Comparison of ENCODE assay signal across 9 cellular contexts in genomic region chr11:44955019-44955738, GRCh38. TPM values are rescaled to one million over a fixed set of nuclear protein-coding genes. Genes with fewer than 3 reads are reported as not detected.
A peak's percentile ranks its signal among the peaks of the same experiment; 100 is the strongest.
DNase-seq lines count a peak whose midpoint lies in the region; ATAC-seq and TF ChIP-seq lines count a peak whose summit lies in the region.
"Had no signal": no experiment of that assay in that cellular context is flagged by ENCODE, and none has a peak within 500 bp of the region (broad histone marks: within the 10 kb centered on the region; RNA-seq: fewer than 3 reads in every experiment).

No MANE protein-coding gene starts in this region.

- H3K27me3 ChIP-seq in MG63 (no peaks in the 10 kb centered on the region), brain microvascular endothelial cell (replicated peaks) (no peaks in the 10 kb centered on the region), lung (ENCODE audit: control insufficient read depth, insufficient read depth) (no peaks in the 10 kb centered on the region)
- no peaks in the 10 kb centered on the region for H3K27me3 ChIP-seq in effector memory CD4-positive, alpha-beta T cell (replicated peaks; ENCODE audit: control insufficient read depth, insufficient read depth, low read length, poor library complexity, severe bottlenecking)
- H3K27me3 ChIP-seq: suprapubic skin had no signal

- no peak overlapping the region for H3K4me3 ChIP-seq in MG63
- no peak overlapping the region for H3K4me3 ChIP-seq in brain microvascular endothelial cell (ENCODE audit: low read depth, low read length)
- no peak overlapping the region for H3K4me3 ChIP-seq in lung
- H3K4me3 ChIP-seq in effector memory CD4-positive, alpha-beta T cell (ENCODE audit: insufficient read depth, low read depth, low read length, poor library complexity, severe bottlenecking): no peak overlapping the region
- H3K4me3 ChIP-seq: suprapubic skin had no signal

- no peaks in the 10 kb centered on the region for H3K9me3 Mint-ChIP-seq in activated T-helper 1 cell treated with anti-CD3 and anti-CD28 coated beads, Interleukin-12 subunit alpha, Interleukin-12 subunit beta, Interleukin-2, Interleukin-4 antibody, amounts not matched to agents 30 ng/mL and 10 ng/mL and 1 ng/mL, durations not matched to agents 14 hours and 24 hours and 36 hours

- no peak overlapping the region for H3K27ac ChIP-seq in brain microvascular endothelial cell
- peak overlapping the region in 1 of 2 donors; percentile 57 for H3K27ac ChIP-seq in lung (ENCODE audit: low read depth in 1 of 2, low read length in 1 of 2)
- H3K27ac ChIP-seq in effector memory CD4-positive, alpha-beta T cell (ENCODE audit: insufficient read depth, low read length, poor library complexity, severe bottlenecking): no peak overlapping the region
- H3K27ac ChIP-seq: suprapubic skin had no signal

- intact Hi-C loops in activated T-helper 1 cell treated with anti-CD3 and anti-CD28 coated beads, Interleukin-12 subunit alpha, Interleukin-12 subunit beta, Interleukin-2, Interleukin-4 antibody, amounts not matched to agents 30 ng/mL and 10 ng/mL and 1 ng/mL, durations not matched to agents 14 hours and 24 hours and 36 hours (cut with micrococcal nuclease): loop anchor here (10.0 kb wide), 1 partner anchor 860 kb away; the partner anchor contains the start of gene EXT2

- no peaks in the 10 kb centered on the region for H3K36me3 Mint-ChIP-seq in activated T-helper 1 cell treated with anti-CD3 and anti-CD28 coated beads, Interleukin-12 subunit alpha, Interleukin-12 subunit beta, Interleukin-2, Interleukin-4 antibody, amounts not matched to agents 30 ng/mL and 10 ng/mL and 1 ng/mL, durations not matched to agents 14 hours and 24 hours and 36 hours (ENCODE audit: low read depth)

- TF ChIP-seq CTCF in brain microvascular endothelial cell (IDR thresholded peaks at IDR 0.05; ENCODE audit: low read depth, low read length, missing control alignments) (no peak), lung (IDR thresholded peaks at IDR 0.05; ENCODE audit: control extremely low read depth, extremely low read depth) (no peak)

- 50 to 52% methylated on average over 5 of the region's 5 CpGs for WGBS in lung, 2 donors

- in situ Hi-C loops in brain microvascular endothelial cell (cut with HindIII; ENCODE audit: low pct_ligation_motif_present, low sequenced_read_pairs): no loop called here

- H3K9me3 ChIP-seq in MG63 (no peaks in the 10 kb centered on the region), lung (ENCODE audit: control insufficient read depth in 2 of 2, insufficient read depth in 1 of 2, low read length in 1 of 2) (no peaks in the 10 kb centered on the region)
- H3K9me3 ChIP-seq in effector memory CD4-positive, alpha-beta T cell (ENCODE audit: control insufficient read depth, low read length): no peaks in the 10 kb centered on the region
- H3K9me3 ChIP-seq: suprapubic skin had no signal

- no peak overlapping the region for H3K4me3 Mint-ChIP-seq in activated T-helper 1 cell treated with anti-CD3 and anti-CD28 coated beads, Interleukin-12 subunit alpha, Interleukin-12 subunit beta, Interleukin-2, Interleukin-4 antibody, amounts not matched to agents 30 ng/mL and 10 ng/mL and 1 ng/mL, durations not matched to agents 14 hours and 24 hours and 36 hours

- DNase-seq in COLO829 (ENCODE audit: low spot score): peak; percentile 24
- peak; percentile 87 for DNase-seq in MG63
- DNase-seq in brain microvascular endothelial cell: peak; percentile 67
- DNase-seq in lung (ENCODE audit: low spot score): peak; percentile 71
- no peak for DNase-seq in activated T-helper 1 cell treated with anti-CD3 and anti-CD28 coated beads, Interleukin-12 subunit alpha, Interleukin-12 subunit beta, Interleukin-2, Interleukin-4 antibody, amounts not matched to agents 30 ng/mL and 10 ng/mL and 1 ng/mL, durations not matched to agents 14 hours and 24 hours and 36 hours (ENCODE audit: low spot score)
- DNase-seq in NCI-H1105 treated with DMSO at 0.1 percent for 48 hours (lab: John Stamatoyannopoulos, UW): no peak
- DNase-seq in effector memory CD4-positive, alpha-beta T cell: no peak

- H3K36me3 ChIP-seq in MG63 (no peaks in the 10 kb centered on the region), brain microvascular endothelial cell (replicated peaks) (no peaks in the 10 kb centered on the region), lung (ENCODE audit: control insufficient read depth in 2 of 2, insufficient read depth in 2 of 2, low read length in 2 of 2) (no peaks in the 10 kb centered on the region)
- no peaks in the 10 kb centered on the region for H3K36me3 ChIP-seq in effector memory CD4-positive, alpha-beta T cell (ENCODE audit: control insufficient read depth, insufficient read depth, low read length)
- H3K36me3 ChIP-seq: suprapubic skin had no signal

- ATAC-seq in lung (ENCODE audit: insufficient read depth, low FRiP score) (peak; percentile 48), HG03354 (IDR thresholded peaks at IDR 0.05; ENCODE audit: poor library complexity, severe bottlenecking, unreplicated experiment) (no peak)

- no peak overlapping the region for H3K27ac Mint-ChIP-seq in activated T-helper 1 cell treated with anti-CD3 and anti-CD28 coated beads, Interleukin-12 subunit alpha, Interleukin-12 subunit beta, Interleukin-2, Interleukin-4 antibody, amounts not matched to agents 30 ng/mL and 10 ng/mL and 1 ng/mL, durations not matched to agents 14 hours and 24 hours and 36 hours

- peaks cover 11% of the 10 kb centered on the region for H3K27me3 Mint-ChIP-seq in activated T-helper 1 cell treated with anti-CD3 and anti-CD28 coated beads, Interleukin-12 subunit alpha, Interleukin-12 subunit beta, Interleukin-2, Interleukin-4 antibody, amounts not matched to agents 30 ng/mL and 10 ng/mL and 1 ng/mL, durations not matched to agents 14 hours and 24 hours and 36 hours (ENCODE audit: insufficient read depth)

- peaks cover 14% of the 10 kb centered on the region for H3K4me1 Mint-ChIP-seq in activated T-helper 1 cell treated with anti-CD3 and anti-CD28 coated beads, Interleukin-12 subunit alpha, Interleukin-12 subunit beta, Interleukin-2, Interleukin-4 antibody, amounts not matched to agents 30 ng/mL and 10 ng/mL and 1 ng/mL, durations not matched to agents 14 hours and 24 hours and 36 hours (ENCODE audit: low read depth)

- peaks cover 0 to 20% of the 10 kb centered on the region in 2 donors for H3K4me1 ChIP-seq in lung (ENCODE audit: control insufficient read depth in 2 of 2, insufficient read depth in 2 of 2, low read length in 2 of 2)
- peaks cover 2% of the 10 kb centered on the region for H3K4me1 ChIP-seq in effector memory CD4-positive, alpha-beta T cell (ENCODE audit: control insufficient read depth, insufficient read depth, low read length, poor library complexity, severe bottlenecking)

RNA-seq across cellular contexts. Expression of gene TP53I11, which starts 4.5 kb away (rescaled TPM):
- 25.3 and 43.3 TPM in 2 replicates for total RNA-seq in MG63 (2014; rRNA removed; shearing (Covaris generic); ENCODE audit: low replicate concordance)
- total RNA-seq in lung: 100 to 1,000 TPM in 1 of 2 donors, 10 to 100 TPM in 1; 51.2 to 134 TPM
- 10 to 100 TPM; 64.9 to 79.0 TPM for polyA plus RNA-seq in lung
- total RNA-seq in activated T-helper 1 cell treated with anti-CD3 and anti-CD28 coated beads, Interleukin-12 subunit alpha, Interleukin-12 subunit beta, Interleukin-2, Interleukin-4 antibody, amounts not matched to agents 30 ng/mL and 10 ng/mL and 1 ng/mL, durations not matched to agents 14 hours and 24 hours and 36 hours: 5.7 TPM in 2 replicates

Comparison
In these comparisons a context has a peak if more than half of its experiments do, and no peak if none do; other contexts are left out.
1. DNase-seq: peak in COLO829 (single experiment), MG63 (single experiment), brain microvascular endothelial cell (single experiment) and lung (single experiment); none in activated T-helper 1 cell treated with anti-CD3 and anti-CD28 coated beads, Interleukin-12 subunit alpha, Interleukin-12 subunit beta, Interleukin-2, Interleukin-4 antibody, amounts not matched to agents 30 ng/mL and 10 ng/mL and 1 ng/mL, durations not matched to agents 14 hours and 24 hours and 36 hours (single experiment), NCI-H1105 treated with DMSO at 0.1 percent for 48 hours (single experiment) and effector memory CD4-positive, alpha-beta T cell (0 of 3).